Comparison of ENCODE assay signal across 18 cellular contexts in the genomic region with DNA sequence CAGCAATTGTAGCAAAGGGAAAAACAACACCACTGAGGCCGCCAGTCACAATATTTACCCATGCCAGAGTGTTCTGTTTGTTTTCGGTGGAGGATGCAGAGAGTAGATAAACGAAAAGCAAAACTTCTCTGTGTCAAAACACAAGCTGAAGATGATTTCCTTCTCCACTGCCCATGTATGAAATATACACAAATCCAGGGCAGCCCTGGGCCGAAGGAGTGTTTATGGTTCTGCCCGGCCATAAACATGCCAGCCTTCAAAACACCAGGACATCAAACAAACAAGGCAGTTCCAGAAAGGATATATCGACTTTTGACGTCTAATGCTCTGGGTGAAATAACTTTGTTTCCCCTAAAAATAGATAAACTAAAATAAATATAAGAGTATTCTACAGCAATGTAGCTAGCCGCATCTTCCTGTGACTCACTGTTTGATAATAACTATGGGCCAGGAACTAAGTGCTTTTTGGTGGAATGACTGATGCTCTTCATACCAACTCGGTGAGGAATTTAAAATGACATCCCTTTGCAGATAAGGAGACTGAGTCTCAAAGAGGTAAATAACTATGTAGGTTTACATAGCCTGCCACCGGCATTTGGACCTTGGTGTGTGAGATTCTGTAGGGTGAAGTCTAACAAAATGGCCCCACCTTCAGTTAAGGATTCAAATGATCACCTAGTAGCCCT.
DNase-seq lines count a peak whose midpoint lies in the region; ATAC-seq, FAIRE-seq and TF ChIP-seq lines count a peak whose summit lies in the region.
"Had no signal": no experiment of that assay in that cellular context is flagged by ENCODE, and none has a peak within 500 bp of the region (broad histone marks: within the 10 kb centered on the region; RNA-seq: fewer than 3 reads in every experiment).

No MANE protein-coding gene starts in this region.

- peak; percentile 9 for FAIRE-seq in GM12892 (lab: Jason Lieb, UNC)
- FAIRE-seq: K562 had no signal

- peak overlapping the region; percentile 77 for H3K4me2 ChIP-seq in skeletal muscle satellite cell (ENCODE audit: low read length)

- H3K4me1 ChIP-seq in foreskin keratinocyte, result peaks cover 24% of the 10 kb centered on the region
- peaks cover 57% of the 10 kb centered on the region for H3K4me1 ChIP-seq in skeletal muscle satellite cell (ENCODE audit: control insufficient read depth, insufficient read depth, low read length)

- H3K9me3 ChIP-seq in skeletal muscle satellite cell (replicated peaks; ENCODE audit: low read length), result no peaks in the 10 kb centered on the region
- H3K9me3 ChIP-seq: suprapubic skin had no signal

- peak overlapping the region; percentile 57 for H3K9ac ChIP-seq in skeletal muscle satellite cell (ENCODE audit: low read depth, low read length)

- no peak overlapping the region for H3K27ac ChIP-seq in foreskin keratinocyte

- no peak for TF ChIP-seq POLR2A in GM12892 (IDR thresholded peaks at IDR 0.05; ENCODE audit: low read depth, low read length)

- H3K27me3 ChIP-seq in foreskin keratinocyte (no peaks in the 10 kb centered on the region), skeletal muscle satellite cell (ENCODE audit: control insufficient read depth, insufficient read depth, low read length) (no peaks in the 10 kb centered on the region)
- H3K27me3 ChIP-seq: suprapubic skin had no signal

- no peaks in the 10 kb centered on the region for H3K36me3 ChIP-seq in skeletal muscle satellite cell (ENCODE audit: insufficient read depth, low read length)
- H3K36me3 ChIP-seq: suprapubic skin had no signal

- ATAC-seq in SK-N-SH treated with all-trans-retinoic acid at 6 μM for 48 hours (peak; percentile 81), foreskin keratinocyte (peak; percentile 82), HG03196 (IDR thresholded peaks at IDR 0.05; ENCODE audit: unreplicated experiment) (no peak)
- ATAC-seq: K562 had no signal

- DNase-seq in GM12892 (ENCODE audit: insufficient read length), result no peak
- peak in 1 of 2 donors; percentile 66 for DNase-seq in foreskin keratinocyte
- DNase-seq in mucosa of gallbladder (ENCODE audit: low spot score), result no peak
- no peak for DNase-seq in islet precursor cell
- no peak for DNase-seq in SIG-M5 treated with dmso at 0.1 percent for 504 hours (lab: John Stamatoyannopoulos, UW; ENCODE audit: unreplicated experiment)
- DNase-seq: activated CD4-positive, alpha-beta T cell treated with anti-CD3 and anti-CD28 coated beads, Interleukin-2, amount 10 ng/mL, durations not matched to agents 7 days and 5 days; activated naive CD4-positive, alpha-beta T cell treated with anti-CD3 and anti-CD28 coated beads for 36 hours; DMS153; endodermal cell; NCI-H2227 treated with DMSO at 0.1 percent for 48 hours; nucleus accumbens; SIG-M5; stimulated activated CD4-positive, alpha-beta T cell treated with anti-CD3 and anti-CD28 coated beads, Interleukin-4, amount 100 ng/mL, for 4 hours had no signal

- no peak for TF ChIP-seq CTCF in foreskin keratinocyte (conservative IDR thresholded peaks at IDR 0.05)

- H3K4me3 ChIP-seq in skeletal muscle satellite cell (ENCODE audit: low read length), result peak overlapping the region; percentile 47
- H3K4me3 ChIP-seq: K562, suprapubic skin had no signal

TF ChIP-seq in SK-N-SH treated with all-trans-retinoic acid at 6 μM for 48 hours, 23 proteins besides CTCF, POLR2A, EP300 and RAD21:
- TF ChIP-seq ZNF565 (CRISPR knock-in tag; conservative IDR thresholded peaks at IDR 0.05; ENCODE audit: low read depth), result no peak
- TF ChIP-seq PATZ1 (CRISPR knock-in tag; IDR thresholded peaks at IDR 0.05; ENCODE audit: borderline replicate concordance), result peak; percentile 60; the same call in 1 of the 2 replicates
- TF ChIP-seq ZFP30 (CRISPR knock-in tag; IDR thresholded peaks at IDR 0.05), result no peak
- TF ChIP-seq ZFP3 (CRISPR knock-in tag; IDR thresholded peaks at IDR 0.05), result 0 out of 2 replicates have a peak, but pooled peaks have one; percentile 35
- TF ChIP-seq BACH2 (CRISPR knock-in tag; IDR thresholded peaks at IDR 0.05; ENCODE audit: borderline replicate concordance), result no peak
- no peak for TF ChIP-seq GLIS3 (CRISPR knock-in tag; IDR thresholded peaks at IDR 0.05)
- TF ChIP-seq RARB (CRISPR knock-in tag; IDR thresholded peaks at IDR 0.05), result no peak
- TF ChIP-seq ZC3H10 (CRISPR knock-in tag; IDR thresholded peaks at IDR 0.05), result 0 out of 2 replicates have a peak, but pooled peaks have one; percentile 15
- peak; percentile 94 for TF ChIP-seq ISL1 (CRISPR knock-in tag; IDR thresholded peaks at IDR 0.05)
